ENCODE assay signal across 8 cellular contexts in genomic region chr16:57284206-57284951, GRCh38. TPM values are rescaled to one million over a fixed set of nuclear protein-coding genes. Genes with fewer than 3 reads are reported as not detected.
DNase-seq lines count a peak whose midpoint lies in the region; ATAC-seq and TF ChIP-seq lines count a peak whose summit lies in the region.

Gene PLLP, minus strand, starts transcription at chr16:57284672. Its CDS starts 132 bp downstream, at chr16:57284540.

- WGBS in esophagus, 2 donors: 1 to 2% methylated on average over 85 to 95 of the region's 95 CpGs

- no peak for TF ChIP-seq POLR2A in NB4 (IDR thresholded peaks at IDR 0.05; ENCODE audit: extremely low read depth, insufficient read length)

- peak within 1 kb of the TSS; percentile 34 for H3K4me3 ChIP-seq in NB4 (ENCODE audit: low read depth, low read length)
- H3K4me3 ChIP-seq in esophagus (ENCODE audit: low read depth in 1 of 2, low read length in 2 of 2): peak within 1 kb of the TSS; percentile 66 to 77

- ATAC-seq in HG02763 (IDR thresholded peaks at IDR 0.05; ENCODE audit: unreplicated experiment): no peak

- no peak for TF ChIP-seq CTCF in NB4 (IDR thresholded peaks at IDR 0.05; ENCODE audit: low read depth, low read length)

- peaks cover 0 to 1% of the 10 kb centered on the region in 2 donors for H3K9me3 ChIP-seq in esophagus (ENCODE audit: control insufficient read depth in 2 of 2, insufficient read depth in 1 of 2, low read depth in 1 of 2, low read length in 1 of 2)

- no peaks in the 10 kb centered on the region for H3K27me3 ChIP-seq in esophagus (ENCODE audit: control insufficient read depth in 1 of 2, insufficient read depth in 2 of 2, low read length in 2 of 2)

- peaks cover 0 to 14% of the 10 kb centered on the region in 2 donors for H3K4me1 ChIP-seq in esophagus (ENCODE audit: control insufficient read depth in 2 of 2, insufficient read depth in 2 of 2, low read length in 1 of 2)

- DNase-seq in GM03348 (ENCODE audit: low spot score) (peak; percentile 67), NB4 (ENCODE audit: low read depth) (no peak), activated T-cell treated with anti-CD3 and anti-CD28 coated beads for 48 hours (ENCODE audit: low read depth) (peak; percentile 27), mucosa of gallbladder (ENCODE audit: low spot score) (no peak), KG1 (lab: John Stamatoyannopoulos, UW) (no peak)

- H3K27ac ChIP-seq in esophagus (ENCODE audit: low read depth in 2 of 2, low read length in 1 of 2) (peak within 1 kb of the TSS; percentile 36 to 58), temporal lobe (ENCODE audit: low read depth, low read length) (peak within 1 kb of the TSS; percentile 96)

- no peaks in the 10 kb centered on the region for H3K36me3 ChIP-seq in esophagus (ENCODE audit: control insufficient read depth in 2 of 2, insufficient read depth in 2 of 2, low read length in 1 of 2)

RNA-seq across cellular contexts. Expression of gene PLLP, which starts in this region (rescaled TPM):
- polyA plus RNA-seq in esophagus: 10 to 100 TPM; 18.1 to 28.0 TPM
- total RNA-seq in mucosa of gallbladder (206 TPM), temporal lobe (1.5 TPM)

Comparison
In these comparisons a context has a peak if more than half of its experiments do, and no peak if none do; other contexts are left out.
1. RNA of gene PLLP (total RNA-seq): 206 TPM in mucosa of gallbladder (single experiment); 1.5 TPM in temporal lobe (single experiment); every median in the first group is over 10 times any median in the second.
2. DNase-seq: peak in GM03348 (single experiment) and activated T-cell treated with anti-CD3 and anti-CD28 coated beads for 48 hours (single experiment); none in NB4 (single experiment), mucosa of gallbladder (single experiment) and KG1 (single experiment).